ENCODE assay signal across 1 cellular context in the genomic region with DNA sequence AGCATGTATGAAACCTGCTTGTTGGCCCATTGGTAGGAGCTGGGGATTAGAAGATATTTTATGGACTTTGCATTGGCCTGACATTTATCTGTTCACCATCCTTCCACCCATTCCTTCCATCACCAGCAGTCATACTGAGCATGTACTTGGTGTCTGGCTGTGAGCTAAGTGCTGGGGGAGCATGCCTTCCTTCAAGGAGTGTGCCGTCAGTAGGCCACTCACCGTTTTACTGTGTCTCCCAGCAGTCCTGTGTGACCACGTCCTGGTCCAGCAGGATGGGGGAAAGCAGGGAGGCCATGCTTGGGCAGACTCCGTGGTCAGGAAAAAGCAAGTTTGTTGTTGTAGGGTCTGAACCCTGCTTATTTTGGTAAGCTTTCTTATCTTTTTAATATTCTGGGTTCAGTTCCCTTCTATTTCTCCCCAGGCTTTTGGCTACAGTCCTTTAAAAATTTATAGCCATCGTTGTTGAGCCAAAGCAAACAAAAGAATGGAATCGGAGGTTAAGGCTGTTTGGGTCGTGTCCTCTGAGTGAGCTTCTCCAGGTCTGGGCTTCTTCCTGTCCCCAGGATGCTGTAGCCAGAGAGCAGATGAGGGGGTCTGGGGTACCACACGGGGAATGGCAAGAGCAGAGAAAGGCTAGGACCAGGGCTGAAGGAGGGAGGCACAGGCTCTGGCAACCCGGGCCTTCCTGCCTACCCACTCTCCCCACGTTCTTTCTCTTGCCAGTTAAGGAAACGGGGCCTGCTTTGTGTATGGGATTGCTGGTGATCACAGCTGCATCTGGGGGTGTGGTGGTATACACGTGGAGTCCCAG.
TF ChIP-seq lines count a peak whose summit lies in the region.

No MANE protein-coding gene starts in this region.

TF ChIP-seq in SK-N-SH treated with all-trans-retinoic acid at 6 μM for 48 hours, 23 proteins besides CTCF, POLR2A, EP300 and RAD21 (continued from another document):
- TF ChIP-seq, protein P1, sequence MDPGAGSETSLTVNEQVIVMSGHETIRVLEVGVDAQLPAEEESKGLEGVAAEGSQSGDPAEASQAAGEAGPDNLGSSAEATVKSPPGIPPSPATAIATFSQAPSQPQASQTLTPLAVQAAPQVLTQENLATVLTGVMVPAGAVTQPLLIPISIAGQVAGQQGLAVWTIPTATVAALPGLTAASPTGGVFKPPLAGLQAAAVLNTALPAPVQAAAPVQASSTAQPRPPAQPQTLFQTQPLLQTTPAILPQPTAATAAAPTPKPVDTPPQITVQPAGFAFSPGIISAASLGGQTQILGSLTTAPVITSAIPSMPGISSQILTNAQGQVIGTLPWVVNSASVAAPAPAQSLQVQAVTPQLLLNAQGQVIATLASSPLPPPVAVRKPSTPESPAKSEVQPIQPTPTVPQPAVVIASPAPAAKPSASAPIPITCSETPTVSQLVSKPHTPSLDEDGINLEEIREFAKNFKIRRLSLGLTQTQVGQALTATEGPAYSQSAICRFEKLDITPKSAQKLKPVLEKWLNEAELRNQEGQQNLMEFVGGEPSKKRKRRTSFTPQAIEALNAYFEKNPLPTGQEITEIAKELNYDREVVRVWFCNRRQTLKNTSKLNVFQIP (CRISPR knock-in tag; IDR thresholded peaks at IDR 0.05; ENCODE audit: borderline replicate concordance, low read depth): no peak
